Comparison of ENCODE assay signal across 16 cellular contexts in genomic region chr9:73609381-73609780, GRCh38.
DNase-seq lines count a peak whose midpoint lies in the region; ATAC-seq and TF ChIP-seq lines count a peak whose summit lies in the region.
"Had no signal": no experiment of that assay in that cellular context is flagged by ENCODE, and none has a peak within 500 bp of the region (broad histone marks: within the 10 kb centered on the region; RNA-seq: fewer than 3 reads in every experiment).

No MANE protein-coding gene starts in this region.

- WGBS in SK-N-SH (ENCODE audit: low lambda C conversion rate), result 8% methylated on average over 1 of the region's 1 CpG

- no peaks in the 10 kb centered on the region for H3K9me3 ChIP-seq in SK-N-SH
- H3K9me3 ChIP-seq: A549; BLaER1 treated with 17β-estradiol and CSF1 and Interleukin-3, amounts not matched to agents 10 nM and 100 nM; Caco-2 had no signal

- TF ChIP-seq CTCF in SK-N-SH (IDR thresholded peaks at IDR 0.05) (no peak), fibroblast of pulmonary artery (IDR thresholded peaks at IDR 0.05; ENCODE audit: low read length, missing control alignments) (no peak)

- H3K4me3 ChIP-seq in SK-N-SH (ENCODE audit: low read depth in 2 of 2, low read length in 1 of 2) (no peak overlapping the region), fibroblast of pulmonary artery (replicated peaks; ENCODE audit: low read depth, low read length) (no peak overlapping the region)
- H3K4me3 ChIP-seq: A549; BLaER1 treated with 17β-estradiol and CSF1 and Interleukin-3, amounts not matched to agents 10 nM and 100 nM had no signal

- no peak overlapping the region for H3K4me2 ChIP-seq in SK-N-SH
- H3K4me2 ChIP-seq: A549; BLaER1 treated with 17β-estradiol and CSF1 and Interleukin-3, amounts not matched to agents 10 nM and 100 nM had no signal

- no peak for ATAC-seq in SK-N-SH treated with all-trans-retinoic acid at 6 μM for 48 hours
- no peak for ATAC-seq in stimulated activated naive CD8-positive, alpha-beta T cell treated with anti-CD3 and anti-CD28 coated beads, Interleukin-15, Interleukin-2, amounts not matched to agents 100 U/mL and 50 U/mL, for 24 hours
- ATAC-seq: A549; CD8-positive, alpha-beta T cell had no signal

- POLR2A ChIA-PET in SK-N-SH (lab: Yijun Ruan, JAX), result no interaction called here

- no peak overlapping the region for H3K9ac ChIP-seq in SK-N-SH
- H3K9ac ChIP-seq: BLaER1 treated with 17β-estradiol and CSF1 and Interleukin-3, amounts not matched to agents 10 nM and 100 nM had no signal

- CTCF ChIA-PET in SK-N-SH (lab: Yijun Ruan, JAX), result interaction anchor here (0.7 kb wide), 1 partner anchor 199 kb away, joined by 3 read pairs; no protein-coding TSS in a partner anchor

- no peaks in the 10 kb centered on the region for H3F3A ChIP-seq in SK-N-SH (replicated peaks; ENCODE audit: insufficient read depth)

- H3K79me2 ChIP-seq in SK-N-SH (ENCODE audit: insufficient read depth), result no peaks in the 10 kb centered on the region

- no peaks in the 10 kb centered on the region for H3K27me3 ChIP-seq in SK-N-SH (ENCODE audit: insufficient read depth)
- H3K27me3 ChIP-seq: BLaER1 treated with 17β-estradiol and CSF1 and Interleukin-3, amounts not matched to agents 10 nM and 100 nM had no signal

- no peak for TF ChIP-seq EP300 in SK-N-SH (IDR thresholded peaks at IDR 0.05; ENCODE audit: borderline replicate concordance in 1 of 2, low read depth in 1 of 2, low read length in 1 of 2)

- TF ChIP-seq RAD21 in SK-N-SH (IDR thresholded peaks at IDR 0.05; ENCODE audit: low read length), result no peak

- no peaks in the 10 kb centered on the region for H3K4me1 ChIP-seq in SK-N-SH (ENCODE audit: control insufficient read depth in 1 of 2, insufficient read depth in 2 of 2, low read depth in 1 of 2, low read length in 1 of 2)
- H3K4me1 ChIP-seq: A549; BLaER1 treated with 17β-estradiol and CSF1 and Interleukin-3, amounts not matched to agents 10 nM and 100 nM; Caco-2 had no signal

- peak overlapping the region; percentile 25; the same call in 1 of the 2 replicates for H2AFZ ChIP-seq in SK-N-SH (ENCODE audit: low read depth)

- no peaks in the 10 kb centered on the region for H3K9me2 ChIP-seq in SK-N-SH

- DNase-seq in SK-N-SH (no peak), fibroblast of pulmonary artery (ENCODE audit: low read depth) (peak; percentile 4), NCI-H345 (lab: John Stamatoyannopoulos, UW) (no peak)
- no peak for DNase-seq in stimulated activated naive CD8-positive, alpha-beta T cell treated with anti-CD3 and anti-CD28 coated beads, Interleukin-15, Interleukin-2, amounts not matched to agents 100 U/mL and 50 U/mL, for 24 hours
- DNase-seq: AML-193; Caco-2; Calu3; CD4-positive, alpha-beta T cell; CD8-positive, alpha-beta T cell; DMS79 treated with DMSO at 0.1 percent for 48 hours; GF-D8 had no signal

- no peaks in the 10 kb centered on the region for H3K36me3 ChIP-seq in SK-N-SH (replicated peaks in 1 of 2; ENCODE audit: control insufficient read depth in 1 of 2, insufficient read depth in 2 of 2, low read length in 1 of 2)
- H3K36me3 ChIP-seq: BLaER1 treated with 17β-estradiol and CSF1 and Interleukin-3, amounts not matched to agents 10 nM and 100 nM had no signal

- no peak overlapping the region for H3K27ac ChIP-seq in SK-N-SH (ENCODE audit: low read depth in 2 of 2, low read length in 1 of 2)
- H3K27ac ChIP-seq: 22Rv1; A549; BLaER1 treated with 17β-estradiol and CSF1 and Interleukin-3, amounts not matched to agents 10 nM and 100 nM; C4-2B had no signal

- no peaks in the 10 kb centered on the region for H4K20me1 ChIP-seq in SK-N-SH (ENCODE audit: insufficient read depth)
- H4K20me1 ChIP-seq: BLaER1 treated with 17β-estradiol and CSF1 and Interleukin-3, amounts not matched to agents 10 nM and 100 nM had no signal

TF ChIP-seq in SK-N-SH, 30 proteins besides CTCF, POLR2A, EP300 and RAD21:
- TF ChIP-seq MEF2A (IDR thresholded peaks at IDR 0.05; ENCODE audit: borderline replicate concordance, low read depth), result no peak
- no peak for TF ChIP-seq PBX3 (IDR thresholded peaks at IDR 0.05)
TF ChIP-seq in SK-N-SH: peak in this region for 0.

TF ChIP-seq in SK-N-SH treated with all-trans-retinoic acid at 6 μM for 48 hours, 23 proteins besides CTCF, POLR2A, EP300 and RAD21:
- TF ChIP-seq TCF4 (CRISPR knock-in tag; IDR thresholded peaks at IDR 0.05; ENCODE audit: borderline replicate concordance) (no peak), CREB5 (CRISPR knock-in tag; IDR thresholded peaks at IDR 0.05; ENCODE audit: low read depth) (no peak), GLIS3 (CRISPR knock-in tag; IDR thresholded peaks at IDR 0.05) (no peak), ZFP30 (CRISPR knock-in tag; IDR thresholded peaks at IDR 0.05) (no peak), ZNF565 (CRISPR knock-in tag; conservative IDR thresholded peaks at IDR 0.05; ENCODE audit: low read depth) (no peak)
